3 cellular contexts compared by ENCODE assay signal in the genomic region with DNA sequence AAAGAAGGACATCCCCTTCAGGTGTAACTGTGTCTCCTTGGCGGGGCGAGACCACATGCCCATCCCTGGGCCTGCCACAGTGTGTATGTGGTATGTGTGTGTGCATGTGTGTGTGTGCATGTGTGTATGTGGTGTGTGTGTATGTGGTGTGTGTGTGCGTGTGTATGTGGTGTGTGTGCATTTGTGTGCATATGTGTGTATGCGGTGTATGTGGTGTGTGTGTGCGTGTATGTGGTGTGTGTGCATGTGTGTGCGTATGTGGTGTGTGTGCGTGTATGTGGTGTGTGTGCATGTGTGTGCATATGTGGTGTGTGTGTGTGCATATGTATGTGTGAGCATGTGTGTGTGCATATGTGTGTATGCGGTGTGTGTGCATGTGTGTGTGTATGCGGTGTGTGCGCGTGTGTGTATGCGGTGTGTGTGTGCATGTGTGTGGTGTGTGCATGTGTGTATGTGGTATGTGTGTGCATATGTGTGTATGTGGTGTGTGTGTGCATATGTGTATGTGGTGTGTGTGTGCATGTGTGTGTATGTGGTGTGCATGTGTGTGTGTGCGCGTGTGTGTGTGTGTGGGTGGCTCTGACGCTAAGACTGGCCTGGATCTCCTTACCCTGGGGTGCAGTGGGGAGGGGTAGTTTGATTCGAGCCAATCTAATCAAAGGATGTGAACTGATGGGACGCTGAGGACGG.
TF ChIP-seq lines count a peak whose summit lies in the region.

No MANE protein-coding gene starts in this region.

TF ChIP-seq in GM12891, 5 proteins besides CTCF, POLR2A, EP300 and RAD21:
- TF ChIP-seq POLR2AphosphoS5 (IDR thresholded peaks at IDR 0.05; ENCODE audit: low read depth, low read length) (no peak), POU2F2 (IDR thresholded peaks at IDR 0.05; ENCODE audit: low read depth, low read length) (no peak), PAX5 (IDR thresholded peaks at IDR 0.05; ENCODE audit: insufficient read depth, low read length, severe bottlenecking) (no peak), SPI1 (IDR thresholded peaks at IDR 0.05; ENCODE audit: low read depth, low read length) (no peak), TAF1 (IDR thresholded peaks at IDR 0.05; ENCODE audit: low read depth, low read length) (no peak)
TF ChIP-seq in GM12891: peak in this region for 0.

TF ChIP-seq in IMR-90, 13 proteins besides CTCF, POLR2A, EP300 and RAD21:
- TF ChIP-seq CEBPB (IDR thresholded peaks at IDR 0.05; ENCODE audit: low read depth, low read length) (no peak), MAZ (IDR thresholded peaks at IDR 0.05; ENCODE audit: borderline replicate concordance, low read depth, low read length) (no peak), CHD1 (IDR thresholded peaks at IDR 0.05; ENCODE audit: low read depth, low read length) (no peak), MXI1 (IDR thresholded peaks at IDR 0.05; ENCODE audit: borderline replicate concordance, low read depth, low read length) (no peak), FOS (IDR thresholded peaks at IDR 0.05; ENCODE audit: low read depth, low read length) (no peak), RFX5 (IDR thresholded peaks at IDR 0.05; ENCODE audit: low read depth, low read length) (no peak), MAFK (IDR thresholded peaks at IDR 0.05; ENCODE audit: low read depth, low read length) (no peak), NFE2L2 (IDR thresholded peaks at IDR 0.05; ENCODE audit: low read depth, low read length) (no peak), BHLHE40 (IDR thresholded peaks at IDR 0.05; ENCODE audit: low read depth, low read length) (no peak), SMC3 (IDR thresholded peaks at IDR 0.05; ENCODE audit: low read depth, low read length) (no peak), RCOR1 (IDR thresholded peaks at IDR 0.05; ENCODE audit: insufficient replicate concordance, low read length) (no peak)
- TF ChIP-seq, protein P1, sequence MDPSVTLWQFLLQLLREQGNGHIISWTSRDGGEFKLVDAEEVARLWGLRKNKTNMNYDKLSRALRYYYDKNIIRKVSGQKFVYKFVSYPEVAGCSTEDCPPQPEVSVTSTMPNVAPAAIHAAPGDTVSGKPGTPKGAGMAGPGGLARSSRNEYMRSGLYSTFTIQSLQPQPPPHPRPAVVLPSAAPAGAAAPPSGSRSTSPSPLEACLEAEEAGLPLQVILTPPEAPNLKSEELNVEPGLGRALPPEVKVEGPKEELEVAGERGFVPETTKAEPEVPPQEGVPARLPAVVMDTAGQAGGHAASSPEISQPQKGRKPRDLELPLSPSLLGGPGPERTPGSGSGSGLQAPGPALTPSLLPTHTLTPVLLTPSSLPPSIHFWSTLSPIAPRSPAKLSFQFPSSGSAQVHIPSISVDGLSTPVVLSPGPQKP (IDR thresholded peaks at IDR 0.05; ENCODE audit: borderline replicate concordance, low read depth, low read length): no peak
- TF ChIP-seq, protein P2, sequence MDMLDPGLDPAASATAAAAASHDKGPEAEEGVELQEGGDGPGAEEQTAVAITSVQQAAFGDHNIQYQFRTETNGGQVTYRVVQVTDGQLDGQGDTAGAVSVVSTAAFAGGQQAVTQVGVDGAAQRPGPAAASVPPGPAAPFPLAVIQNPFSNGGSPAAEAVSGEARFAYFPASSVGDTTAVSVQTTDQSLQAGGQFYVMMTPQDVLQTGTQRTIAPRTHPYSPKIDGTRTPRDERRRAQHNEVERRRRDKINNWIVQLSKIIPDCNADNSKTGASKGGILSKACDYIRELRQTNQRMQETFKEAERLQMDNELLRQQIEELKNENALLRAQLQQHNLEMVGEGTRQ (IDR thresholded peaks at IDR 0.05; ENCODE audit: low read depth, low read length): no peak

TF ChIP-seq in H1, 55 proteins besides CTCF, POLR2A, EP300 and RAD21:
- TF ChIP-seq SIN3A (conservative IDR thresholded peaks at IDR 0.05 in 1 of 2, IDR thresholded peaks at IDR 0.05 in 1 of 2; ENCODE audit: low read depth in 1 of 2, low read length in 2 of 2) (no peak), HDAC6 (IDR thresholded peaks at IDR 0.05; ENCODE audit: low read depth, low read length) (no peak), NANOG (IDR thresholded peaks at IDR 0.05; ENCODE audit: insufficient read depth, low read depth, low read length, poor library complexity, severe bottlenecking) (no peak), BACH1 (IDR thresholded peaks at IDR 0.05; ENCODE audit: low read length) (no peak)
TF ChIP-seq in H1: peak in this region for 0.
